In genomic region chr4:3305610-3306371, GRCh38 we compare ENCODE assay signal across 1 cellular context.
TF ChIP-seq lines count a peak whose summit lies in the region.

No MANE protein-coding gene starts in this region.

TF ChIP-seq in IMR-90, 13 proteins besides CTCF, POLR2A, EP300 and RAD21:
- TF ChIP-seq MAZ (IDR thresholded peaks at IDR 0.05; ENCODE audit: borderline replicate concordance, low read depth, low read length) (no peak), FOS (IDR thresholded peaks at IDR 0.05; ENCODE audit: low read depth, low read length) (peak; percentile 29; the same call in 1 of the 2 replicates)
TF ChIP-seq in IMR-90: peak in this region for 1.
